1 cellular context compared by ENCODE assay signal in genomic region chr15:64694816-64695215, GRCh38.
TF ChIP-seq lines count a peak whose summit lies in the region.

No MANE protein-coding gene starts in this region.

TF ChIP-seq in GM23338, 12 proteins besides CTCF, POLR2A, EP300 and RAD21 (continued from another document):
- TF ChIP-seq ZNF462 (CRISPR knock-in tag; IDR thresholded peaks at IDR 0.05): no peak
